34 cellular contexts compared by ENCODE assay signal in genomic region chr17:36481829-36482228, GRCh38. TPM values are rescaled to one million over a fixed set of nuclear protein-coding genes. Genes with fewer than 3 reads are reported as not detected.
DNase-seq lines count a peak whose midpoint lies in the region; ATAC-seq, FAIRE-seq and TF ChIP-seq lines count a peak whose summit lies in the region.
"Had no signal": no experiment of that assay in that cellular context is flagged by ENCODE, and none has a peak within 500 bp of the region (broad histone marks: within the 10 kb centered on the region; RNA-seq: fewer than 3 reads in every experiment).

No MANE protein-coding gene starts in this region.

- H3K27ac ChIP-seq in DND-41 (ENCODE audit: low read length) = no peak overlapping the region
- no peak overlapping the region for H3K27ac ChIP-seq in H1 (ENCODE audit: low read depth, low read length)
- no peak overlapping the region for H3K27ac ChIP-seq in GM23338 (ENCODE audit: low read depth)
- H3K27ac ChIP-seq in PC-3 (ENCODE audit: low read length) = no peak overlapping the region
- H3K27ac ChIP-seq: 22Rv1, ascending aorta, heart right ventricle, parathyroid adenoma, thoracic aorta had no signal

- no peak overlapping the region for H3K56ac ChIP-seq in H1 (replicated peaks; ENCODE audit: insufficient read length, low read depth, low read length)

- 91% methylated on average over 7 of the region's 7 CpGs; no CpG with 5 or more reads in 1 of the 2 experiments for WGBS in H1 (ENCODE audit: extremely low coverage in 1 of 2, insufficient coverage in 1 of 2, insufficient read length in 1 of 2, insufficient replicate concordance in 2 of 2, low coverage in 1 of 2, low lambda C conversion rate in 2 of 2, missing lambda C conversion rate in 1 of 2), 2 experiments

- H3K4me1 ChIP-seq in DND-41 (ENCODE audit: insufficient read depth, low read length) (peaks cover 15% of the 10 kb centered on the region), H1 (replicated peaks in 1 of 4; ENCODE audit: control insufficient read depth in 3 of 4, insufficient read depth in 4 of 4, low read length in 3 of 4) (peaks cover 0 to 11% (median 9%) of the 10 kb centered on the region in 4 experiments; a peak in 5 of 7 replicates), GM23338 (ENCODE audit: insufficient read depth) (peaks cover 5% of the 10 kb centered on the region), PC-3 (ENCODE audit: insufficient read depth, low read length) (no peaks in the 10 kb centered on the region; the same call in 1 of the 2 replicates)

- no peak for TF ChIP-seq EP300 in H1 (IDR thresholded peaks at IDR 0.05; ENCODE audit: borderline replicate concordance in 1 of 2, low read depth in 2 of 2, low read length in 2 of 2)

- H4K91ac ChIP-seq in H1 (replicated peaks; ENCODE audit: insufficient read length, low read length) = no peak overlapping the region

- H3F3A ChIP-seq in GM23338 (replicated peaks; ENCODE audit: low read depth) = 0 out of 2 replicates have a peak, but pooled peaks cover 3% of the 10 kb centered on the region
- no peaks in the 10 kb centered on the region for H3F3A ChIP-seq in PC-3 (ENCODE audit: low read length, unreplicated experiment)

- H2AK5ac ChIP-seq in H1 (ENCODE audit: low read depth, low read length) = no peak overlapping the region

- H2BK15ac ChIP-seq in H1 (ENCODE audit: low read length) = 0 out of 2 replicates have a peak overlapping the region, but pooled peaks have one; percentile 72

- H3K27ac Mint-ChIP-seq in T-helper 1 cell treated with Interleukin-12 subunit alpha and Interleukin-12 subunit beta and Interleukin-4 antibody, amounts not matched to agents 30 μg/mL and 1 μg/mL, for 36 hours = no peak overlapping the region
- H3K27ac Mint-ChIP-seq in nephron (no peak overlapping the region), GM23338 (no peak overlapping the region)
- H3K27ac Mint-ChIP-seq: endodermal cell had no signal

- intact Hi-C loops in PC-3 (cut with micrococcal nuclease) = loop anchor here (5.0 kb wide), 1 partner anchor 515 kb away; no protein-coding TSS in a partner anchor

- H2BK20ac ChIP-seq in H1 (ENCODE audit: low read length) = no peak overlapping the region

- no peak for DNase-seq in T-helper 1 cell
- DNase-seq in DND-41 = no peak
- no peak for DNase-seq in H1 (ENCODE audit: low read depth in 1 of 2, low spot score in 2 of 2)
- DNase-seq in GM23338 (ENCODE audit: low spot score) = no peak
- no peak for DNase-seq in PC-3
- no peak for DNase-seq in SKM-1 treated with dmso at 0.1 percent for 144 hours (lab: John Stamatoyannopoulos, UW; ENCODE audit: unreplicated experiment)
- DNase-seq: C1 segment of cervical spinal cord, cortex of kidney, DMS 273 treated with DMSO at 0.1 percent for 48 hours, EL, foreskin fibroblast, H9, heart right ventricle, Karpas-422, midbrain, NCI-H1417 treated with DMSO at 0.1 percent for 48 hours, NCI-H2081 treated with DMSO at 0.1 percent for 48 hours, NCI-H2227 treated with DMSO at 0.1 percent for 48 hours, NCI-H526, T-helper 2 cell had no signal

- H3K36me3 ChIP-seq in DND-41 (ENCODE audit: insufficient read depth, low read length) (no peaks in the 10 kb centered on the region; the same call in 1 of the 2 replicates), H1 (ENCODE audit: control insufficient read depth in 2 of 4, insufficient read depth in 4 of 4, low read length in 3 of 4) (no peaks in the 10 kb centered on the region), GM23338 (ENCODE audit: insufficient read depth) (no peaks in the 10 kb centered on the region), PC-3 (ENCODE audit: low read depth, low read length) (no peaks in the 10 kb centered on the region)
- H3K36me3 ChIP-seq: ascending aorta, heart right ventricle, thoracic aorta had no signal

- H3K27me3 Mint-ChIP-seq in T-helper 1 cell treated with Interleukin-12 subunit alpha and Interleukin-12 subunit beta and Interleukin-4 antibody, amounts not matched to agents 30 μg/mL and 1 μg/mL, for 36 hours (ENCODE audit: low read depth) = peaks cover 38% of the 10 kb centered on the region
- H3K27me3 Mint-ChIP-seq in nephron (ENCODE audit: low read depth) (peaks cover 71% of the 10 kb centered on the region), GM23338 (ENCODE audit: insufficient read depth, low read depth, poor library complexity) (peaks cover 41% of the 10 kb centered on the region)

- H2AFZ ChIP-seq in DND-41 (ENCODE audit: low read depth, low read length) = 0 out of 2 replicates have a peak overlapping the region, but pooled peaks have one; percentile 12
- H2AFZ ChIP-seq in H1 (ENCODE audit: low read length) = no peak overlapping the region
- no peak overlapping the region for H2AFZ ChIP-seq in GM23338
- no peak overlapping the region for H2AFZ ChIP-seq in PC-3 (ENCODE audit: low read length)

- TF ChIP-seq RAD21 in H1 (IDR thresholded peaks at IDR 0.05 in 1 of 2, conservative IDR thresholded peaks at IDR 0.05 in 1 of 2; ENCODE audit: low read depth in 2 of 2, low read length in 2 of 2) = no peak; a peak in 1 of 4 replicates

- ATAC-seq in DND-41 (ENCODE audit: insufficient read depth, low read depth) (no peak), GM23338 (no peak), PC-3 (no peak)
- ATAC-seq: activated CD4-positive, CD25-positive, alpha-beta regulatory T cell treated with anti-CD3 and anti-CD28 coated beads, Interleukin-2, amount 50 U/mL, for 24 hours; activated naive CD4-positive, alpha-beta T cell treated with anti-CD3 and anti-CD28 coated beads, Interleukin-2, amount 50 U/mL, for 72 hours; GM12878; stimulated activated naive CD8-positive, alpha-beta T cell treated with anti-CD3 and anti-CD28 coated beads, Interleukin-15, Interleukin-2, amounts not matched to agents 100 U/mL and 50 U/mL, for 24 hours had no signal

- POLR2A ChIA-PET in H1 (lab: Charles Lee; ENCODE audit: partially characterized antibody) (no interaction called here), PC-3 (lab: Charles Lee; ENCODE audit: unreplicated experiment) (no interaction called here)

- H3K9me2 ChIP-seq in GM23338 (ENCODE audit: insufficient read depth) (no peaks in the 10 kb centered on the region), PC-3 (replicated peaks; ENCODE audit: low read length) (no peaks in the 10 kb centered on the region)

- peaks cover under 1% of the 10 kb centered on the region; the same call in 1 of the 2 replicates for H4K20me1 ChIP-seq in DND-41 (ENCODE audit: insufficient read depth, low read length)
- H4K20me1 ChIP-seq in H1 (replicated peaks in 1 of 2; ENCODE audit: control insufficient read depth in 1 of 2, insufficient read depth in 2 of 2, low read length in 2 of 2) = no peaks in the 10 kb centered on the region
- no peaks in the 10 kb centered on the region for H4K20me1 ChIP-seq in GM23338 (replicated peaks; ENCODE audit: insufficient read depth)
- no peaks in the 10 kb centered on the region for H4K20me1 ChIP-seq in PC-3 (ENCODE audit: low read length)

- no TSS peak for BruUV-seq in PC-3 (replicated peaks; lab: Mats Ljungman, UMichigan)

- no peak overlapping the region; the same call in 1 of the 2 replicates for H3K18ac ChIP-seq in H1 (ENCODE audit: extremely low read depth, low read length)

- FAIRE-seq in H1 (lab: Jason Lieb, UNC) = no peak
- FAIRE-seq: GM12878, HepG2, small intestine, urothelium cell line had no signal

- no peak overlapping the region for H4K5ac ChIP-seq in H1 (ENCODE audit: insufficient read length, low read depth, low read length)

- H3K4me1 Mint-ChIP-seq in T-helper 1 cell treated with Interleukin-12 subunit alpha and Interleukin-12 subunit beta and Interleukin-4 antibody, amounts not matched to agents 30 μg/mL and 1 μg/mL, for 36 hours (ENCODE audit: low read depth) = peaks cover 21% of the 10 kb centered on the region
- peaks cover 20% of the 10 kb centered on the region for H3K4me1 Mint-ChIP-seq in nephron
- H3K4me1 Mint-ChIP-seq in GM23338 = peaks cover 14% of the 10 kb centered on the region

- TF ChIP-seq POLR2A in H1 (IDR thresholded peaks at IDR 0.05; ENCODE audit: control extremely low read depth in 1 of 2, low read depth in 2 of 2, low read length in 2 of 2) = no peak

- H3K4me3 Mint-ChIP-seq in T-helper 1 cell treated with Interleukin-12 subunit alpha and Interleukin-12 subunit beta and Interleukin-4 antibody, amounts not matched to agents 30 μg/mL and 1 μg/mL, for 36 hours = peak overlapping the region; percentile 36
- peak overlapping the region; percentile 20 to 54 (median 46) for H3K4me3 Mint-ChIP-seq in nephron
- H3K4me3 Mint-ChIP-seq in GM23338 = no peak overlapping the region; the same call in 2 of the 3 replicates
- H3K4me3 Mint-ChIP-seq: endodermal cell had no signal

- H3K4me2 ChIP-seq in DND-41 (ENCODE audit: insufficient read depth, low read length) = no peak overlapping the region
- peak overlapping the region in 1 of 2 experiments; percentile 33; a peak in 1 of 4 replicates for H3K4me2 ChIP-seq in H1 (ENCODE audit: insufficient read depth in 1 of 2, low read depth in 2 of 2, low read length in 2 of 2)
- H3K4me2 ChIP-seq in GM23338 = no peak overlapping the region
- H3K4me2 ChIP-seq in PC-3 (ENCODE audit: low read length) = no peak overlapping the region

- no peak overlapping the region for H2BK120ac ChIP-seq in H1 (replicated peaks; ENCODE audit: low read depth, low read length)

- H3K9me3 Mint-ChIP-seq in T-helper 1 cell treated with Interleukin-12 subunit alpha and Interleukin-12 subunit beta and Interleukin-4 antibody, amounts not matched to agents 30 μg/mL and 1 μg/mL, for 36 hours = no peaks in the 10 kb centered on the region
- no peaks in the 10 kb centered on the region for H3K9me3 Mint-ChIP-seq in nephron
- peaks cover 15% of the 10 kb centered on the region; the same call in 2 of the 3 replicates for H3K9me3 Mint-ChIP-seq in GM23338
- H3K9me3 Mint-ChIP-seq: activated naive CD4-positive, alpha-beta T cell treated with anti-CD3 and anti-CD28 coated beads, Interleukin-2, amount 50 U/mL, for 72 hours; endodermal cell had no signal

- no peak overlapping the region for H3K14ac ChIP-seq in H1 (ENCODE audit: insufficient read length)

- H2BK12ac ChIP-seq in H1 (ENCODE audit: low read depth, low read length) = no peak overlapping the region

- CTCF ChIA-PET in H1 (lab: Charles Lee; ENCODE audit: partially characterized antibody) (interaction anchor here (1.9 to 2.9 kb wide), 2 partner anchors 9 to 12 kb away, joined by 5 to 17 read pairs; no protein-coding TSS in a partner anchor), PC-3 (lab: Charles Lee) (no interaction called here)

- 0 out of 2 replicates have a peak, but pooled peaks cover 2% of the 10 kb centered on the region for H3K79me1 ChIP-seq in H1 (ENCODE audit: low read depth, low read length)

- H4K8ac ChIP-seq in H1 (ENCODE audit: extremely low read depth, insufficient read depth, low read length) = no peak overlapping the region; the same call in 1 of the 2 replicates

- H3K9me3 ChIP-seq in DND-41 (ENCODE audit: insufficient read depth, low read length, severe bottlenecking) = no peaks in the 10 kb centered on the region
- no peaks in the 10 kb centered on the region for H3K9me3 ChIP-seq in H1 (ENCODE audit: insufficient read depth in 2 of 2, low read depth in 1 of 2, low read length in 1 of 2)
- H3K9me3 ChIP-seq in PC-3 (ENCODE audit: low read length) = no peaks in the 10 kb centered on the region
- H3K9me3 ChIP-seq: ascending aorta, heart right ventricle, thoracic aorta had no signal

- no peak overlapping the region for H3K23ac ChIP-seq in H1 (ENCODE audit: insufficient read length)

- H3K4ac ChIP-seq in H1 (replicated peaks; ENCODE audit: insufficient read length, low read depth, low read length) = no peak overlapping the region

- no peaks in the 10 kb centered on the region for H3K27me3 ChIP-seq in DND-41 (ENCODE audit: insufficient read depth, low read length, poor library complexity)
- peaks cover 15 to 31% (median 26%) of the 10 kb centered on the region in 4 experiments for H3K27me3 ChIP-seq in H1 (replicated peaks in 1 of 4; ENCODE audit: control insufficient read depth in 3 of 4, extremely low read depth in 1 of 4, insufficient read depth in 3 of 4, low read length in 3 of 4)
- peaks cover 41% of the 10 kb centered on the region for H3K27me3 ChIP-seq in GM23338 (ENCODE audit: insufficient read depth)
- H3K27me3 ChIP-seq in PC-3 (ENCODE audit: low read length) = peaks cover 17% of the 10 kb centered on the region
- H3K27me3 ChIP-seq: ascending aorta had no signal

- peaks cover 4% of the 10 kb centered on the region for H3K23me2 ChIP-seq in H1 (ENCODE audit: low read depth, low read length)

- H3K9ac ChIP-seq in DND-41 (ENCODE audit: low read depth, low read length) = no peak overlapping the region
- no peak overlapping the region for H3K9ac ChIP-seq in H1 (replicated peaks in 1 of 4; ENCODE audit: extremely low read depth in 1 of 4, low read depth in 3 of 4, low read length in 3 of 4)
- no peak overlapping the region for H3K9ac ChIP-seq in PC-3 (ENCODE audit: low read length)
- H3K9ac ChIP-seq: parathyroid adenoma had no signal

- H3K79me2 ChIP-seq in DND-41 (ENCODE audit: insufficient read depth, low read length) (peaks cover 11% of the 10 kb centered on the region), H1 (ENCODE audit: control insufficient read depth in 1 of 2, insufficient read depth in 2 of 2, low read length in 2 of 2) (peaks cover 0 to under 1% of the 10 kb centered on the region in 2 experiments; a peak in 1 of 4 replicates), GM23338 (replicated peaks; ENCODE audit: insufficient read depth) (peaks cover under 1% of the 10 kb centered on the region; the same call in 1 of the 2 replicates), PC-3 (ENCODE audit: low read length) (peaks cover 1% of the 10 kb centered on the region)

- H3K4me3 ChIP-seq in DND-41 (ENCODE audit: low read depth in 1 of 2, low read length in 2 of 2) (no peak overlapping the region), H1 (ENCODE audit: extremely low read depth in 1 of 4, insufficient read depth in 2 of 4, low read depth in 3 of 4, low read length in 4 of 4) (no peak overlapping the region), GM23338 (no peak overlapping the region), PC-3 (ENCODE audit: low read length) (no peak overlapping the region)
- H3K4me3 ChIP-seq: GM12878 had no signal

- H2BK5ac ChIP-seq in H1 (ENCODE audit: low read depth, low read length) = no peak overlapping the region

- H3K36me3 Mint-ChIP-seq in T-helper 1 cell treated with Interleukin-12 subunit alpha and Interleukin-12 subunit beta and Interleukin-4 antibody, amounts not matched to agents 30 μg/mL and 1 μg/mL, for 36 hours (ENCODE audit: low read depth) = peaks cover 2% of the 10 kb centered on the region
- H3K36me3 Mint-ChIP-seq in nephron (ENCODE audit: low read depth) (peaks cover 4% of the 10 kb centered on the region), GM23338 (ENCODE audit: low read depth) (peaks cover 5% of the 10 kb centered on the region; the same call in 1 of the 3 replicates)

- TF ChIP-seq CTCF in DND-41 (IDR thresholded peaks at IDR 0.05; ENCODE audit: borderline replicate concordance, extremely low read depth, low read length, poor library complexity, severe bottlenecking) = no peak
- no peak for TF ChIP-seq CTCF in H1 (IDR thresholded peaks at IDR 0.05; ENCODE audit: control extremely low read depth in 1 of 3, insufficient read depth in 1 of 3, low read depth in 1 of 3, low read length in 3 of 3)
- TF ChIP-seq CTCF in nephron (IDR thresholded peaks at IDR 0.05; ENCODE audit: unreplicated experiment in 3 of 3) = no peak
- 0 out of 4 replicates have a peak, but pooled peaks of 1 of the 2 experiments have one; percentile 9 for TF ChIP-seq CTCF in GM23338 (conservative IDR thresholded peaks at IDR 0.05; ENCODE audit: low read depth in 2 of 2)
- TF ChIP-seq CTCF in PC-3 (conservative IDR thresholded peaks at IDR 0.05; ENCODE audit: low read depth, low read length) = no peak

RNA-seq across cellular contexts. Expression of gene ZNHIT3, which starts 4.7 kb away (rescaled TPM):
- 59.1 and 60.8 TPM in 2 replicates for total RNA-seq in H1 (2021; fragmentation: NEBNext Ultra II Directional; extraction: Animal tissue kit (Norgen Biotek cat#: 25700))
- 95.1 and 147 TPM in 2 replicates for polyA plus RNA-seq in H1 (2011; rRNA removed)
- polyA plus RNA-seq in H1 (2011; cell fraction: cytosol; rRNA removed) = 95.2 TPM
- 38.1 TPM for polyA plus RNA-seq in H1 (2011; cell fraction: nucleus; rRNA removed)
- 70.6 to 88.5 TPM (median 80.3 TPM) in 4 replicates for polyA plus RNA-seq in H1 (2012, experiment 1 of 2)
- 69.8 TPM for polyA plus RNA-seq in H1 (2012, experiment 2 of 2)
- 73.2 TPM for polyA plus RNA-seq in H1 (2013, experiment 1 of 2)
- 67.4 TPM for polyA plus RNA-seq in H1 (2013, experiment 2 of 2)
- 34.4 and 37.8 TPM in 2 replicates for polyA minus RNA-seq in H1 (2011; rRNA and poly(A)+ RNA removed)
- 18.0 TPM for polyA minus RNA-seq in H1 (2011; cell fraction: cytosol; rRNA and poly(A)+ RNA removed)
- polyA minus RNA-seq in H1 (2011; cell fraction: nucleus; rRNA and poly(A)+ RNA removed) = 19.0 TPM
- total RNA-seq in GM23338 (2014; rRNA removed; shearing (Covaris generic)) = 50.5 and 81.9 TPM in 2 replicates
- polyA plus RNA-seq in GM23338 (2016; fragmentation: Nextera tagmentation; extraction: Ambion mirVana) = 128 and 137 TPM in 2 replicates
- total RNA-seq in PC-3 (2014; rRNA removed) = 27.5 and 37.9 TPM in 2 replicates

RNA-seq across cellular contexts. Expression of gene MYO19, which starts 52.8 kb away (rescaled TPM):
- 122 and 126 TPM in 2 replicates for total RNA-seq in H1 (2021; fragmentation: NEBNext Ultra II Directional; extraction: Animal tissue kit (Norgen Biotek cat#: 25700))
- polyA plus RNA-seq in H1 (2011; rRNA removed) (163 and 189 TPM in 2 replicates), GM23338 (2016; fragmentation: Nextera tagmentation; extraction: Ambion mirVana) (34.9 and 37.9 TPM in 2 replicates)
- 163 TPM for polyA plus RNA-seq in H1 (2011; cell fraction: cytosol; rRNA removed)
- 787 TPM for polyA plus RNA-seq in H1 (2011; cell fraction: nucleus; rRNA removed)
- 101 to 123 TPM (median 119 TPM) in 4 replicates for polyA plus RNA-seq in H1 (2012, experiment 1 of 2)
- 67.9 TPM for polyA plus RNA-seq in H1 (2012, experiment 2 of 2)
- 84.0 TPM for polyA plus RNA-seq in H1 (2013, experiment 1 of 2)
- polyA plus RNA-seq in H1 (2013, experiment 2 of 2) = 75.7 TPM
- polyA minus RNA-seq in H1 (2011; rRNA and poly(A)+ RNA removed) = 209 and 221 TPM in 2 replicates
- polyA minus RNA-seq in H1 (2011; cell fraction: cytosol; rRNA and poly(A)+ RNA removed) = 98.1 TPM
- 319 TPM for polyA minus RNA-seq in H1 (2011; cell fraction: nucleus; rRNA and poly(A)+ RNA removed)
- total RNA-seq in GM23338 (2014; rRNA removed; shearing (Covaris generic)) = 129 and 150 TPM in 2 replicates
- 128 and 143 TPM in 2 replicates for total RNA-seq in PC-3 (2014; rRNA removed)

RNA-seq across cellular contexts. Expression of gene PIGW, which starts 53.0 kb away (rescaled TPM):
- 27.1 and 28.9 TPM in 2 replicates for total RNA-seq in H1 (2021; fragmentation: NEBNext Ultra II Directional; extraction: Animal tissue kit (Norgen Biotek cat#: 25700))
- polyA plus RNA-seq in H1 (2011; rRNA removed) (10.3 and 12.1 TPM in 2 replicates), GM23338 (2016; fragmentation: Nextera tagmentation; extraction: Ambion mirVana) (5.5 and 8.0 TPM in 2 replicates)
- polyA plus RNA-seq in H1 (2011; cell fraction: cytosol; rRNA removed) = 14.0 TPM
- polyA plus RNA-seq in H1 (2011; cell fraction: nucleus; rRNA removed) = 4.5 TPM
- polyA plus RNA-seq in H1 (2012, experiment 1 of 2) = 12.1 to 22.5 TPM (median 16.3 TPM) in 4 replicates
- 5.7 TPM for polyA plus RNA-seq in H1 (2012, experiment 2 of 2)
- 16.5 TPM for polyA plus RNA-seq in H1 (2013, experiment 1 of 2)
- 18.0 TPM for polyA plus RNA-seq in H1 (2013, experiment 2 of 2)
- 6.4 and 7.3 TPM in 2 replicates for polyA minus RNA-seq in H1 (2011; rRNA and poly(A)+ RNA removed)
- 4.1 TPM for polyA minus RNA-seq in H1 (2011; cell fraction: cytosol; rRNA and poly(A)+ RNA removed)
- polyA minus RNA-seq in H1 (2011; cell fraction: nucleus; rRNA and poly(A)+ RNA removed) = 10.2 TPM
- total RNA-seq in GM23338 (2014; rRNA removed; shearing (Covaris generic)) = 15.8 and 17.2 TPM in 2 replicates
- 8.0 and 11.1 TPM in 2 replicates for total RNA-seq in PC-3 (2014; rRNA removed)
